Comparison of ENCODE assay signal across 12 cellular contexts in genomic region chr9:125633116-125633743, GRCh38.
DNase-seq lines count a peak whose midpoint lies in the region; ATAC-seq, FAIRE-seq and TF ChIP-seq lines count a peak whose summit lies in the region.
"Had no signal": no experiment of that assay in that cellular context is flagged by ENCODE, and none has a peak within 500 bp of the region (broad histone marks: within the 10 kb centered on the region; RNA-seq: fewer than 3 reads in every experiment).

No MANE protein-coding gene starts in this region.

- FAIRE-seq in GM12878 (lab: Jason Lieb, UNC), result no peak
- FAIRE-seq: A204.1, G401.6 had no signal

- H2BK5ac ChIP-seq in trophoblast cell (ENCODE audit: low read depth, low read length, poor library complexity), result no peak overlapping the region

- TF ChIP-seq RAD21 in GM12878 (IDR thresholded peaks at IDR 0.05; ENCODE audit: insufficient read depth, low read depth, low read length), result no peak

- peak overlapping the region; percentile 71 for H3K9ac ChIP-seq in GM12878 (ENCODE audit: control insufficient read depth, insufficient read depth, low read length)
- no peak overlapping the region for H3K9ac ChIP-seq in trophoblast cell (ENCODE audit: low read length)

- DNase-seq in NCI-H510A treated with DMSO at 0.1 percent for 48 hours (lab: John Stamatoyannopoulos, UW) (peak; percentile 59), NCI-H510A (lab: John Stamatoyannopoulos, UW) (no peak), MG63 (peak; percentile 13), GM12878 (ENCODE audit: low read depth, low spot score) (no peak), trophoblast cell (peak; percentile 22 to 36), NCI-H1105 treated with DMSO at 0.1 percent for 48 hours (lab: John Stamatoyannopoulos, UW) (no peak)
- DNase-seq: activated CD4-positive, alpha-beta T cell treated with anti-CD3 and anti-CD28 coated beads for 1 hour had no signal

- POLR2A ChIA-PET in GM12878 (lab: Charles Lee), result interaction anchor here (0.6 to 5.4 kb wide), 17 partner anchors 13 to 197 kb away, joined by 3 to 68 read pairs (median 4); partner anchors contain the start of gene MAPKAP1

- in situ Hi-C loops in GM12878 (cut with MboI), result loop anchor here (5.0 to 25.0 kb wide), 2 partner anchors 76 to 1421 kb away; no protein-coding TSS in a partner anchor

- no peak overlapping the region for H2AK5ac ChIP-seq in trophoblast cell (ENCODE audit: low read length)

- H3K27me3 ChIP-seq in MG63 (no peaks in the 10 kb centered on the region), GM12878 (replicated peaks in 1 of 2; ENCODE audit: control insufficient read depth in 2 of 2, insufficient read depth in 2 of 2, low read length in 1 of 2) (no peaks in the 10 kb centered on the region), trophoblast cell (ENCODE audit: insufficient read depth, low read length) (no peaks in the 10 kb centered on the region)
- H3K27me3 ChIP-seq: adrenal gland had no signal

- 0% methylated on average over 2 of the region's 2 CpGs for WGBS in GM12878 (ENCODE audit: insufficient coverage, insufficient replicate concordance, low lambda C conversion rate, missing lambda C conversion rate)
- no CpG with 5 or more reads among the region's 2 CpGs for WGBS in trophoblast cell (ENCODE audit: extremely low coverage, insufficient coverage, insufficient read length)

- no peak for TF ChIP-seq EP300 in GM12878 (IDR thresholded peaks at IDR 0.05; ENCODE audit: borderline replicate concordance in 1 of 2, control insufficient read depth in 1 of 2, low read depth in 2 of 2, low read length in 2 of 2)

- H3K18ac ChIP-seq in trophoblast cell (ENCODE audit: low read length), result no peak overlapping the region

- TF ChIP-seq POLR2A in GM12878 (IDR thresholded peaks at IDR 0.05; ENCODE audit: low read depth, low read length), result no peak

- no peak overlapping the region for H3K4me3 ChIP-seq in MG63
- H3K4me3 ChIP-seq in GM12878, result peak overlapping the region; percentile 24; the same call in 1 of the 2 replicates
- no peak overlapping the region for H3K4me3 ChIP-seq in trophoblast cell (ENCODE audit: low read depth, low read length)
- H3K4me3 ChIP-seq: adrenal gland had no signal

- ATAC-seq in GM12878 (no peak), HG03354 (IDR thresholded peaks at IDR 0.05; ENCODE audit: poor library complexity, severe bottlenecking, unreplicated experiment) (no peak), HG02938 (IDR thresholded peaks at IDR 0.05; ENCODE audit: unreplicated experiment) (no peak)

- H3K79me2 ChIP-seq in GM12878 (ENCODE audit: control insufficient read depth, insufficient read depth, low read length), result peaks cover 78% of the 10 kb centered on the region
- H3K79me2 ChIP-seq in trophoblast cell (ENCODE audit: control insufficient read depth, insufficient read depth, low read length, poor library complexity), result no peaks in the 10 kb centered on the region

- SMC1A ChIA-PET in GM12878 (lab: Charles Lee; ENCODE audit: uncharacterized antibody, unreplicated experiment), result interaction anchor here (0.7 to 14.6 kb wide), 28 partner anchors 9 to 211 kb away, joined by 3 to 251 read pairs (median 4); partner anchors contain the start of gene MAPKAP1

- H2AFZ ChIP-seq in GM12878 (ENCODE audit: control insufficient read depth, low read depth, low read length) (no peak overlapping the region), trophoblast cell (ENCODE audit: insufficient read depth, low read length, poor library complexity) (no peak overlapping the region)

- TSS peak; percentile 95 for BruUV-seq in GM12878 (replicated peaks; lab: Mats Ljungman, UMichigan)

- intact Hi-C loops in GM12878 (cut with micrococcal nuclease; ENCODE audit: unreplicated experiment), result loop anchor here (10.0 kb wide), 1 partner anchor 768 kb away; the partner anchor contains the start of genes ARPC5L and RPL35

- no peak overlapping the region for H3K23ac ChIP-seq in trophoblast cell (ENCODE audit: low read length)

- H3K79me1 ChIP-seq in trophoblast cell (ENCODE audit: low read length), result no peaks in the 10 kb centered on the region

- H3K4me2 ChIP-seq in GM12878 (ENCODE audit: control insufficient read depth, insufficient read depth) (peak overlapping the region; percentile 69), trophoblast cell (ENCODE audit: low read length) (no peak overlapping the region)

- no peak overlapping the region for H2BK12ac ChIP-seq in trophoblast cell (ENCODE audit: low read length)

- TF ChIP-seq CTCF in GM12878 (IDR thresholded peaks at IDR 0.05 in 2 of 3, conservative IDR thresholded peaks at IDR 0.05 in 1 of 3; ENCODE audit: control insufficient read depth in 2 of 3, extremely low read depth in 1 of 3, insufficient read depth in 1 of 3, low read depth in 3 of 3, low read length in 3 of 3), result no peak

- H4K8ac ChIP-seq in trophoblast cell (ENCODE audit: low read depth, low read length), result no peak overlapping the region

- H3K4me1 ChIP-seq in GM12878 (ENCODE audit: control insufficient read depth, insufficient read depth, low read length), result peaks cover 87% of the 10 kb centered on the region
- peaks cover 6 to 14% of the 10 kb centered on the region in 2 experiments for H3K4me1 ChIP-seq in trophoblast cell (ENCODE audit: control insufficient read depth in 1 of 2, insufficient read depth in 2 of 2, low read length in 2 of 2)

- H3K9me3 ChIP-seq in MG63 (no peaks in the 10 kb centered on the region), GM12878 (replicated peaks; ENCODE audit: control insufficient read depth, insufficient read depth, low read length) (no peaks in the 10 kb centered on the region), trophoblast cell (ENCODE audit: insufficient read depth, low read depth, low read length) (no peaks in the 10 kb centered on the region)
- H3K9me3 ChIP-seq: adrenal gland had no signal

- H3K36me3 ChIP-seq in MG63 (no peaks in the 10 kb centered on the region), GM12878 (ENCODE audit: control insufficient read depth in 2 of 2, insufficient read depth in 2 of 2, low read length in 1 of 2) (no peaks in the 10 kb centered on the region; a peak in 1 of 4 replicates), trophoblast cell (ENCODE audit: control insufficient read depth in 1 of 2, insufficient read depth in 2 of 2, low read length in 2 of 2) (no peaks in the 10 kb centered on the region)
- H3K36me3 ChIP-seq: adrenal gland had no signal

- H4K91ac ChIP-seq in trophoblast cell (ENCODE audit: low read depth, low read length), result no peak overlapping the region

- CTCF ChIA-PET in GM12878 (lab: Yijun Ruan, JAX), result interaction anchor here (0.9 to 5.0 kb wide), 19 partner anchors 12 to 188 kb away, joined by 3 to 60 read pairs (median 4); no protein-coding TSS in a partner anchor

- H3K14ac ChIP-seq in trophoblast cell (ENCODE audit: low read length), result no peak overlapping the region

- peak overlapping the region; percentile 98 for H3K27ac ChIP-seq in GM12878 (ENCODE audit: control insufficient read depth, insufficient read depth)
- no peak overlapping the region for H3K27ac ChIP-seq in trophoblast cell (ENCODE audit: low read depth, low read length)

- H4K20me1 ChIP-seq in GM12878 (ENCODE audit: control insufficient read depth, insufficient read depth), result no peaks in the 10 kb centered on the region

- no peak overlapping the region for H3K4ac ChIP-seq in trophoblast cell (ENCODE audit: low read depth, low read length)

- no peak overlapping the region for H4K12ac ChIP-seq in trophoblast cell (ENCODE audit: low read depth, low read length)

- H2BK120ac ChIP-seq in trophoblast cell (ENCODE audit: insufficient read depth, low read length, poor library complexity), result no peak overlapping the region

- RAD21 ChIA-PET in GM12878 (lab: Charles Lee; ENCODE audit: unreplicated experiment), result interaction anchor here (0.8 to 8.8 kb wide), 35 partner anchors 8 to 248 kb away, joined by 3 to 237 read pairs (median 5); partner anchors contain the start of gene MAPKAP1

TF ChIP-seq in GM12878, 131 proteins besides CTCF, POLR2A, EP300 and RAD21 (continues in another document):
- no peak for TF ChIP-seq CHD4 (IDR thresholded peaks at IDR 0.05)
- TF ChIP-seq ATF2 (IDR thresholded peaks at IDR 0.05; ENCODE audit: low read length), result no peak
- no peak for TF ChIP-seq NFIC (IDR thresholded peaks at IDR 0.05; ENCODE audit: low read depth, low read length)

Comparison
In these comparisons a context has a peak if more than half of its experiments do, and no peak if none do; other contexts are left out.
1. DNase-seq: peak in NCI-H510A treated with DMSO at 0.1 percent for 48 hours (single experiment), MG63 (single experiment) and trophoblast cell (2 of 2); none in NCI-H510A (single experiment), GM12878 (single experiment) and NCI-H1105 treated with DMSO at 0.1 percent for 48 hours (single experiment).